13 cellular contexts compared by ENCODE assay signal in genomic region chr10:7610651-7611389, GRCh38. TPM values are rescaled to one million over a fixed set of nuclear protein-coding genes. Genes with fewer than 3 reads are reported as not detected.
DNase-seq lines count a peak whose midpoint lies in the region; ATAC-seq and TF ChIP-seq lines count a peak whose summit lies in the region.
"Had no signal": no experiment of that assay in that cellular context is flagged by ENCODE, and none has a peak within 500 bp of the region (broad histone marks: within the 10 kb centered on the region; RNA-seq: fewer than 3 reads in every experiment).

No MANE protein-coding gene starts in this region.

- WGBS in stomach, 5 donors: 63 to 84% (median 73%) methylated on average over 7 of the region's 7 CpGs

- H3K4me3 Mint-ChIP-seq in T-helper 2 cell treated with Interferon-gamma antibody and Interleukin-4, amounts not matched to agents 5 μg/mL and 100 μg/mL, for 36 hours: no peak overlapping the region

- TF ChIP-seq CTCF in astrocyte of the cerebellum (IDR thresholded peaks at IDR 0.05; ENCODE audit: low read depth, low read length, missing control alignments) (no peak), stomach (IDR thresholded peaks at IDR 0.05) (no peak), vagina (IDR thresholded peaks at IDR 0.05) (no peak)

- peak; percentile 52 for DNase-seq in HCEC 1CT
- peak; percentile 55 for DNase-seq in astrocyte of the cerebellum (ENCODE audit: low read depth)
- DNase-seq in left ventricle myocardium superior: peak; percentile 45
- DNase-seq in stomach: no peak
- no peak for DNase-seq in T-helper 2 cell treated with Interferon-gamma antibody and Interleukin-4, amounts not matched to agents 5 μg/mL and 100 μg/mL, for 36 hours (ENCODE audit: low spot score)
- no peak for DNase-seq in vagina (ENCODE audit: extremely low spot score in 2 of 2)
- no peak for DNase-seq in SK-N-DZ (ENCODE audit: low spot score)
- DNase-seq: DMS53; NCI-H526 treated with DMSO at 0.1 percent for 48 hours; spleen; stimulated activated CD8-positive, alpha-beta memory T cell treated with anti-CD3 and anti-CD28 coated beads, Interleukin-4, amount 100 ng/mL, for 48 hours had no signal

- H3K4me3 ChIP-seq in astrocyte of the cerebellum (ENCODE audit: low read depth, low read length) (no peak overlapping the region), stomach (no peak overlapping the region), vagina (no peak overlapping the region)
- H3K4me3 ChIP-seq: spleen had no signal

- no peak overlapping the region for H3K27ac Mint-ChIP-seq in T-helper 2 cell treated with Interferon-gamma antibody and Interleukin-4, amounts not matched to agents 5 μg/mL and 100 μg/mL, for 36 hours

- peak; percentile 22 for TF ChIP-seq EP300 in stomach (IDR thresholded peaks at IDR 0.05)

- intact Hi-C loops in left ventricle myocardium superior (cut with micrococcal nuclease): no loop called here
- intact Hi-C loops in stomach (cut with DNase I; ENCODE audit: low total_unique reads): no loop called here
- intact Hi-C loops in vagina (cut with DNase I): no loop called here

- in situ Hi-C loops in astrocyte of the cerebellum (cut with HindIII; ENCODE audit: low sequenced_read_pairs): loop anchor here (5.0 kb wide), 1 partner anchor 36 kb away; no protein-coding TSS in a partner anchor

- H3K4me1 Mint-ChIP-seq in T-helper 2 cell treated with Interferon-gamma antibody and Interleukin-4, amounts not matched to agents 5 μg/mL and 100 μg/mL, for 36 hours (ENCODE audit: low read depth): no peaks in the 10 kb centered on the region

- no peaks in the 10 kb centered on the region for H3K27me3 ChIP-seq in stomach
- no peaks in the 10 kb centered on the region for H3K27me3 ChIP-seq in vagina
- H3K27me3 ChIP-seq: spleen had no signal

- H3K36me3 ChIP-seq in stomach (no peaks in the 10 kb centered on the region), vagina (no peaks in the 10 kb centered on the region)
- H3K36me3 ChIP-seq: spleen had no signal

- ATAC-seq in left ventricle myocardium superior: peak; percentile 77
- ATAC-seq in GM21381 (IDR thresholded peaks at IDR 0.05; ENCODE audit: unreplicated experiment): no peak

- H3K4me1 ChIP-seq in stomach: peaks cover 0 to 24% (median 9%) of the 10 kb centered on the region in 4 donors
- H3K4me1 ChIP-seq in vagina: peaks cover 4% of the 10 kb centered on the region
- H3K4me1 ChIP-seq: spleen had no signal

- no peak for TF ChIP-seq POLR2A in stomach (IDR thresholded peaks at IDR 0.05)
- no peak for TF ChIP-seq POLR2A in vagina (IDR thresholded peaks at IDR 0.05)

- H3K27ac ChIP-seq in stomach: peak overlapping the region in 1 of 5 donors; percentile 48
- no peak overlapping the region for H3K27ac ChIP-seq in vagina
- H3K27ac ChIP-seq: spleen had no signal

- no peaks in the 10 kb centered on the region for H3K36me3 Mint-ChIP-seq in T-helper 2 cell treated with Interferon-gamma antibody and Interleukin-4, amounts not matched to agents 5 μg/mL and 100 μg/mL, for 36 hours (ENCODE audit: low read depth)

- H3K9me3 ChIP-seq in stomach: no peaks in the 10 kb centered on the region
- no peaks in the 10 kb centered on the region for H3K9me3 ChIP-seq in vagina
- H3K9me3 ChIP-seq: spleen had no signal

- H3K27me3 Mint-ChIP-seq in T-helper 2 cell treated with Interferon-gamma antibody and Interleukin-4, amounts not matched to agents 5 μg/mL and 100 μg/mL, for 36 hours (ENCODE audit: low read depth): peaks cover 7% of the 10 kb centered on the region

- no peaks in the 10 kb centered on the region for H3K9me3 Mint-ChIP-seq in T-helper 2 cell treated with Interferon-gamma antibody and Interleukin-4, amounts not matched to agents 5 μg/mL and 100 μg/mL, for 36 hours

RNA-seq across cellular contexts. Expression of gene ITIH5, which starts 55.9 kb away (rescaled TPM):
- total RNA-seq in left ventricle myocardium superior (8.5 TPM), stomach (10 to 100 TPM; 10.4 to 28.6 (median 24.4) TPM), vagina (20.4 TPM)
- 1 to 10 TPM; 4.0 to 6.4 (median 4.1) TPM for polyA plus RNA-seq in stomach
- not detected in 2 replicates for polyA plus RNA-seq in SK-N-DZ (2014; cell fraction: cytosol; rRNA removed)
- polyA plus RNA-seq in SK-N-DZ (2014; cell fraction: nucleus; rRNA removed): not detected in 2 replicates
- total RNA-seq: T-helper 1 cell treated with Interleukin-12 subunit alpha and Interleukin-12 subunit beta and Interleukin-4 antibody, amounts not matched to agents 30 ng/mL and 1 ng/mL, for 36 hours had no signal

Comparison
In these comparisons a context has a peak if more than half of its experiments do, and no peak if none do; other contexts are left out.
1. DNase-seq: peak in HCEC 1CT (single experiment), astrocyte of the cerebellum (single experiment) and left ventricle myocardium superior (single experiment); none in stomach (single experiment), T-helper 2 cell treated with Interferon-gamma antibody and Interleukin-4, amounts not matched to agents 5 μg/mL and 100 μg/mL, for 36 hours (single experiment), vagina (0 of 2) and SK-N-DZ (single experiment).